Comparison of ENCODE assay signal across 15 cellular contexts in genomic region chr20:15675151-15675550, GRCh38.
DNase-seq lines count a peak whose midpoint lies in the region; TF ChIP-seq lines count a peak whose summit lies in the region.
"Had no signal": no experiment of that assay in that cellular context is flagged by ENCODE, and none has a peak within 500 bp of the region (broad histone marks: within the 10 kb centered on the region; RNA-seq: fewer than 3 reads in every experiment).

No MANE protein-coding gene starts in this region.

- peaks cover 16% of the 10 kb centered on the region; the same call in 1 of the 2 replicates for H3K36me3 Mint-ChIP-seq in HFFc6 (ENCODE audit: low read depth)
- no peaks in the 10 kb centered on the region for H3K36me3 Mint-ChIP-seq in activated T-cell treated with anti-CD3 and anti-CD28 coated beads, Interleukin-2, amount 50 U/mL, for 24 hours (ENCODE audit: low read depth)
- H3K36me3 Mint-ChIP-seq: CD4-positive, CD25-positive, alpha-beta regulatory T cell; CD8-positive, alpha-beta memory T cell had no signal

- H3K4me3 Mint-ChIP-seq in HFFc6: no peak overlapping the region
- H3K4me3 Mint-ChIP-seq in activated T-cell treated with anti-CD3 and anti-CD28 coated beads, Interleukin-2, amount 50 U/mL, for 24 hours: no peak overlapping the region
- H3K4me3 Mint-ChIP-seq: CD4-positive, CD25-positive, alpha-beta regulatory T cell; CD8-positive, alpha-beta memory T cell had no signal

- no peak for TF ChIP-seq CTCF in HFFc6 (IDR thresholded peaks at IDR 0.05)

- no peak for DNase-seq in HFFc6
- peak; percentile 23 for DNase-seq in NCI-H69 (lab: John Stamatoyannopoulos, UW)
- DNase-seq in left kidney (ENCODE audit: low read depth, low spot score): peak; percentile 76
- no peak for DNase-seq in DMS79 treated with DMSO at 0.1 percent for 48 hours (lab: John Stamatoyannopoulos, UW)
- DNase-seq in stimulated activated CD4-positive, alpha-beta T cell treated with anti-CD3 and anti-CD28 coated beads, Interleukin-4, amount 100 ng/mL, for 24 hours: no peak
- no peak for DNase-seq in activated T-cell treated with anti-CD3 and anti-CD28 coated beads, Interleukin-2, amount 50 U/mL, for 24 hours
- DNase-seq: ACHN; C1 segment of cervical spinal cord; CD4-positive, CD25-positive, alpha-beta regulatory T cell; CD8-positive, alpha-beta memory T cell; COR-L47; DMS 273 treated with DMSO at 0.1 percent for 48 hours; DMS53; GDM1; HCEC 1CT had no signal

- H3K27me3 Mint-ChIP-seq in HFFc6 (ENCODE audit: insufficient read depth): no peaks in the 10 kb centered on the region
- H3K27me3 Mint-ChIP-seq in activated T-cell treated with anti-CD3 and anti-CD28 coated beads, Interleukin-2, amount 50 U/mL, for 24 hours: no peaks in the 10 kb centered on the region
- H3K27me3 Mint-ChIP-seq: CD4-positive, CD25-positive, alpha-beta regulatory T cell; CD8-positive, alpha-beta memory T cell had no signal

- peak overlapping the region; percentile 2; the same call in 1 of the 2 replicates for H3K27ac Mint-ChIP-seq in HFFc6
- H3K27ac Mint-ChIP-seq in activated T-cell treated with anti-CD3 and anti-CD28 coated beads, Interleukin-2, amount 50 U/mL, for 24 hours: no peak overlapping the region
- H3K27ac Mint-ChIP-seq: CD4-positive, CD25-positive, alpha-beta regulatory T cell; CD8-positive, alpha-beta memory T cell had no signal

- peaks cover 5% of the 10 kb centered on the region; the same call in 1 of the 2 replicates for H3K9me3 Mint-ChIP-seq in HFFc6
- peaks cover 3% of the 10 kb centered on the region for H3K9me3 Mint-ChIP-seq in activated T-cell treated with anti-CD3 and anti-CD28 coated beads, Interleukin-2, amount 50 U/mL, for 24 hours

- H3K4me1 Mint-ChIP-seq in HFFc6 (ENCODE audit: low read depth): peaks cover 64% of the 10 kb centered on the region
- H3K4me1 Mint-ChIP-seq in activated T-cell treated with anti-CD3 and anti-CD28 coated beads, Interleukin-2, amount 50 U/mL, for 24 hours (ENCODE audit: low read depth): no peaks in the 10 kb centered on the region
- H3K4me1 Mint-ChIP-seq: CD4-positive, CD25-positive, alpha-beta regulatory T cell; CD8-positive, alpha-beta memory T cell had no signal

Comparison
In these comparisons a context has a peak if more than half of its experiments do, and no peak if none do; other contexts are left out.
1. DNase-seq: peak in NCI-H69 (single experiment) and left kidney (single experiment); none in HFFc6 (single experiment), DMS79 treated with DMSO at 0.1 percent for 48 hours (single experiment), stimulated activated CD4-positive, alpha-beta T cell treated with anti-CD3 and anti-CD28 coated beads, Interleukin-4, amount 100 ng/mL, for 24 hours (single experiment) and activated T-cell treated with anti-CD3 and anti-CD28 coated beads, Interleukin-2, amount 50 U/mL, for 24 hours (single experiment).